In the genomic region with DNA sequence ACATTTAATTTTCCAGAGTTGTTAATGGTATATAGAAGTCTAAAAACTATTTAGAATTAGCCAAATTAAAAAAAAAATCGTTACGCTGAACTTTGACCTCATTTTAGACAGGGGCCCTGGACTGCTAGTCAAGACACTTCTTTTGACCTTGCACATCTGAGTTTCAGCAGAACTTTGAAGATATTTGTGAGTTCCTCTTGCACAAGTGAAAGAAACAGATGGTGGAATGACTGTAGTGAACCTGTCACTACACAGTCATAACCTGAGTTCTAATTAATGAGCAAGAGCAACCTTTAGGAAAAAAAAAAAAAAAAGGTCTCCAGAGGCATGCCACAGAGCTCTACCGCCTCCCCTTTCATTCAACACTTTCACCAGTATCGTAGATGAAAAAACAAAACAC, we compare ENCODE assay signal across 14 cellular contexts. TPM values are rescaled to one million over a fixed set of nuclear protein-coding genes. Genes with fewer than 3 reads are reported as not detected.
DNase-seq lines count a peak whose midpoint lies in the region; ATAC-seq, FAIRE-seq and TF ChIP-seq lines count a peak whose summit lies in the region.
"Had no signal": no experiment of that assay in that cellular context is flagged by ENCODE, and none has a peak within 500 bp of the region (broad histone marks: within the 10 kb centered on the region; RNA-seq: fewer than 3 reads in every experiment).

No MANE protein-coding gene starts in this region.

- no peaks in the 10 kb centered on the region for H3K9me3 ChIP-seq in A549
- H3K9me3 ChIP-seq in body of pancreas: no peaks in the 10 kb centered on the region
- no peaks in the 10 kb centered on the region for H3K9me3 ChIP-seq in suprapubic skin
- no peaks in the 10 kb centered on the region for H3K9me3 ChIP-seq in ascending aorta
- H3K9me3 ChIP-seq: right atrium auricular region had no signal

- FAIRE-seq in A549 (lab: Jason Lieb, UNC): no peak

- intact Hi-C loops in body of pancreas (cut with DNase I): no loop called here
- intact Hi-C loops in ascending aorta (cut with DNase I): no loop called here

- H3K4me1 ChIP-seq in A549: peaks cover 56% of the 10 kb centered on the region
- peaks cover 73% of the 10 kb centered on the region for H3K4me1 ChIP-seq in body of pancreas
- H3K4me1 ChIP-seq in suprapubic skin: peaks cover 27% of the 10 kb centered on the region
- H3K4me1 ChIP-seq in ascending aorta: peaks cover under 1 to 4% of the 10 kb centered on the region in 2 donors

- DNase-seq in A549 (ENCODE audit: low read depth in 1 of 2, low spot score in 1 of 2) (no peak), body of pancreas (no peak), coronary artery (ENCODE audit: low spot score) (no peak), suprapubic skin (ENCODE audit: low spot score in 2 of 2) (no peak), ascending aorta (ENCODE audit: low spot score in 2 of 2) (no peak)
- DNase-seq: activated CD4-positive, alpha-beta T cell treated with anti-CD3 and anti-CD28 coated beads, Interleukin-2, amount 50 U/mL, for 48 hours; activated naive CD4-positive, alpha-beta T cell treated with Interleukin-2 at 50 U/mL for 16 hours; stimulated activated CD4-positive, alpha-beta T cell treated with anti-CD3 and anti-CD28 coated beads, Interleukin-2, amount 100 ng/mL, for 48 hours had no signal

- peak overlapping the region; percentile 89 for H3K4me2 ChIP-seq in A549
- H3K4me2 ChIP-seq: PC-9 had no signal

- H3K4me3 ChIP-seq in A549: no peak overlapping the region
- H3K4me3 ChIP-seq in body of pancreas: no peak overlapping the region
- H3K4me3 ChIP-seq in coronary artery: no peak overlapping the region
- no peak overlapping the region for H3K4me3 ChIP-seq in suprapubic skin
- H3K4me3 ChIP-seq in ascending aorta: no peak overlapping the region
- H3K4me3 ChIP-seq: PC-9, right atrium auricular region had no signal

- POLR2A ChIA-PET in A549 (lab: Yijun Ruan, JAX): no interaction called here

- ATAC-seq in A549: no peak
- ATAC-seq in GM18861 (IDR thresholded peaks at IDR 0.05; ENCODE audit: unreplicated experiment): peak; percentile 47
- ATAC-seq in HG03060 (IDR thresholded peaks at IDR 0.05; ENCODE audit: low read depth, unreplicated experiment): peak; percentile 55
- ATAC-seq in body of pancreas: no peak
- no peak for ATAC-seq in HG03521 (IDR thresholded peaks at IDR 0.05; ENCODE audit: unreplicated experiment)
- ATAC-seq: left lobe of liver had no signal

- TF ChIP-seq CTCF in A549 (IDR thresholded peaks at IDR 0.05): no peak
- no peak for TF ChIP-seq CTCF in body of pancreas (IDR thresholded peaks at IDR 0.05)
- TF ChIP-seq CTCF in coronary artery (IDR thresholded peaks at IDR 0.05): no peak
- TF ChIP-seq CTCF in suprapubic skin (IDR thresholded peaks at IDR 0.05): no peak
- TF ChIP-seq CTCF in ascending aorta (IDR thresholded peaks at IDR 0.05): no peak

- TF ChIP-seq EP300 in A549 (IDR thresholded peaks at IDR 0.05): no peak
- no peak for TF ChIP-seq EP300 in suprapubic skin (IDR thresholded peaks at IDR 0.05)

- 59% methylated on average over 4 of the region's 4 CpGs for WGBS in A549 (ENCODE audit: missing lambda C conversion rate)
- 19 to 31% methylated on average over 4 of the region's 4 CpGs for WGBS in body of pancreas, 2 donors
- WGBS in suprapubic skin: 81% methylated on average over 4 of the region's 4 CpGs

- H3K27ac ChIP-seq in A549: peak overlapping the region; percentile 87 to 93; a peak in 5 of 6 replicates
- H3K27ac ChIP-seq in body of pancreas: peak overlapping the region in 3 of 4 donors; percentile 77 to 88 (median 80)
- H3K27ac ChIP-seq in coronary artery: no peak overlapping the region
- H3K27ac ChIP-seq in suprapubic skin: no peak overlapping the region
- H3K27ac ChIP-seq in ascending aorta: no peak overlapping the region
- H3K27ac ChIP-seq: right atrium auricular region had no signal

- TF ChIP-seq POLR2A in A549 (IDR thresholded peaks at IDR 0.05; ENCODE audit: low read length): no peak
- TF ChIP-seq POLR2A in body of pancreas (IDR thresholded peaks at IDR 0.05): no peak
- no peak for TF ChIP-seq POLR2A in suprapubic skin (IDR thresholded peaks at IDR 0.05)

- TF ChIP-seq RAD21 in A549 (conservative IDR thresholded peaks at IDR 0.05 in 1 of 2, IDR thresholded peaks at IDR 0.05 in 1 of 2): no peak

- CTCF ChIA-PET in A549 (lab: Yijun Ruan, JAX): interaction anchor here (0.7 to 1.6 kb wide), 3 partner anchors 34 to 107 kb away, joined by 3 to 9 read pairs (median 4); no protein-coding TSS in a partner anchor

- H3K36me3 ChIP-seq in body of pancreas (replicated peaks in 1 of 2; ENCODE audit: insufficient read depth in 1 of 2, low read depth in 2 of 2) (no peaks in the 10 kb centered on the region), suprapubic skin (no peaks in the 10 kb centered on the region), ascending aorta (no peaks in the 10 kb centered on the region)
- H3K36me3 ChIP-seq: right atrium auricular region had no signal

- no peaks in the 10 kb centered on the region for H3K27me3 ChIP-seq in body of pancreas
- peaks cover 4% of the 10 kb centered on the region for H3K27me3 ChIP-seq in suprapubic skin
- peaks cover 4% of the 10 kb centered on the region for H3K27me3 ChIP-seq in ascending aorta
- H3K27me3 ChIP-seq: right atrium auricular region had no signal

TF ChIP-seq in A549, 52 proteins besides CTCF, POLR2A, EP300 and RAD21:
- TF ChIP-seq NFE2L2 (conservative IDR thresholded peaks at IDR 0.05; ENCODE audit: low read length) (no peak), MYC (IDR thresholded peaks at IDR 0.05; ENCODE audit: borderline replicate concordance, low read length) (no peak), FOXS1 (CRISPR knock-in tag; IDR thresholded peaks at IDR 0.05) (no peak), NPAS2 (CRISPR knock-in tag; IDR thresholded peaks at IDR 0.05; ENCODE audit: borderline replicate concordance) (no peak), ZFP36 (IDR thresholded peaks at IDR 0.05; ENCODE audit: borderline replicate concordance, partially characterized antibody) (no peak), HEYL (CRISPR knock-in tag; IDR thresholded peaks at IDR 0.05) (no peak), NR3C1 (IDR thresholded peaks at IDR 0.05) (no peak), HOXB13 (CRISPR knock-in tag; IDR thresholded peaks at IDR 0.05; ENCODE audit: low read depth) (no peak), RNF2 (IDR thresholded peaks at IDR 0.05; ENCODE audit: borderline replicate concordance, low read depth) (no peak), HOXA7 (CRISPR knock-in tag; IDR thresholded peaks at IDR 0.05) (no peak), MAZ (IDR thresholded peaks at IDR 0.05; ENCODE audit: borderline replicate concordance, low read depth, low read length) (no peak), EHMT2 (IDR thresholded peaks at IDR 0.05; ENCODE audit: low read depth) (no peak), EHF (CRISPR knock-in tag; IDR thresholded peaks at IDR 0.05) (no peak), JUN (IDR thresholded peaks at IDR 0.05) (no peak), ZSCAN20 (CRISPR knock-in tag; IDR thresholded peaks at IDR 0.05) (no peak), POLR2AphosphoS2 (conservative IDR thresholded peaks at IDR 0.05; ENCODE audit: low read length) (no peak), ESRRA (IDR thresholded peaks at IDR 0.05; ENCODE audit: borderline replicate concordance, low read length) (no peak)
- TF ChIP-seq, protein P1, sequence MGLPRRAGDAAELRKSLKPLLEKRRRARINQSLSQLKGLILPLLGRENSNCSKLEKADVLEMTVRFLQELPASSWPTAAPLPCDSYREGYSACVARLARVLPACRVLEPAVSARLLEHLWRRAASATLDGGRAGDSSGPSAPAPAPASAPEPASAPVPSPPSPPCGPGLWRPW (IDR thresholded peaks at IDR 0.05): no peak
- TF ChIP-seq, protein P2, sequence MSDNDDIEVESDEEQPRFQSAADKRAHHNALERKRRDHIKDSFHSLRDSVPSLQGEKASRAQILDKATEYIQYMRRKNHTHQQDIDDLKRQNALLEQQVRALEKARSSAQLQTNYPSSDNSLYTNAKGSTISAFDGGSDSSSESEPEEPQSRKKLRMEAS (IDR thresholded peaks at IDR 0.05): no peak
- TF ChIP-seq, protein P3, sequence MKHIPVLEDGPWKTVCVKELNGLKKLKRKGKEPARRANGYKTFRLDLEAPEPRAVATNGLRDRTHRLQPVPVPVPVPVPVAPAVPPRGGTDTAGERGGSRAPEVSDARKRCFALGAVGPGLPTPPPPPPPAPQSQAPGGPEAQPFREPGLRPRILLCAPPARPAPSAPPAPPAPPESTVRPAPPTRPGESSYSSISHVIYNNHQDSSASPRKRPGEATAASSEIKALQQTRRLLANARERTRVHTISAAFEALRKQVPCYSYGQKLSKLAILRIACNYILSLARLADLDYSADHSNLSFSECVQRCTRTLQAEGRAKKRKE (CRISPR knock-in tag; IDR thresholded peaks at IDR 0.05; ENCODE audit: low read depth): no peak

RNA-seq across cellular contexts. Expression of a gene that starts 5.3 kb away (rescaled TPM):
- 26.9 and 27.6 TPM in 2 replicates for polyA plus RNA-seq in A549 (2011; rRNA removed)
- 6.4 and 7.2 TPM in 2 replicates for polyA plus RNA-seq in A549 (2012; cell fraction: cytosol; rRNA removed)
- polyA plus RNA-seq in A549 (2012; cell fraction: nucleus; rRNA removed): 9.0 and 11.7 TPM in 2 replicates
- 6.2 to 7.1 TPM (median 6.7 TPM) in 3 replicates for polyA plus RNA-seq in A549 (2017; fragmentation: RNase III; extraction: RNeasy Plus Mini Kit Qiagen cat#74134 plus additional on column Dnase treatment)
- polyA minus RNA-seq in A549 (2011; rRNA and poly(A)+ RNA removed): 45.7 and 64.6 TPM in 2 replicates
- 10 to 100 TPM; 34.8 to 76.8 TPM for total RNA-seq in body of pancreas
- 10 to 100 TPM; 11.2 to 31.5 (median 14.9) TPM for total RNA-seq in suprapubic skin
- total RNA-seq in ascending aorta: 11.0 TPM

Comparison
In these comparisons a context has a peak if more than half of its experiments do, and no peak if none do; other contexts are left out.
1. ATAC-seq: peak in GM18861 (single experiment) and HG03060 (single experiment); none in A549 (0 of 2), body of pancreas (single experiment) and HG03521 (single experiment).
2. H3K27ac ChIP-seq: peak in A549 (2 of 2) and body of pancreas (3 of 4); none in coronary artery (0 of 2), suprapubic skin (single experiment) and ascending aorta (0 of 2).